Comparison of ENCODE assay signal across 17 cellular contexts in genomic region chr2:239288237-239288636, GRCh38.
DNase-seq lines count a peak whose midpoint lies in the region; ATAC-seq and TF ChIP-seq lines count a peak whose summit lies in the region.
"Had no signal": no experiment of that assay in that cellular context is flagged by ENCODE, and none has a peak within 500 bp of the region (broad histone marks: within the 10 kb centered on the region; RNA-seq: fewer than 3 reads in every experiment).

No MANE protein-coding gene starts in this region.

- H3K9me3 ChIP-seq in gastrocnemius medialis (no peaks in the 10 kb centered on the region), ovary (no peaks in the 10 kb centered on the region)

- no peak for TF ChIP-seq EP300 in ovary (IDR thresholded peaks at IDR 0.05)

- no peak overlapping the region for H3K27ac Mint-ChIP-seq in activated CD4-positive, alpha-beta T cell treated with anti-CD3 and anti-CD28 coated beads, Interleukin-2, amount 10 ng/mL, durations not matched to agents 24 days and 14 days

- peaks cover 63% of the 10 kb centered on the region for H3K4me1 Mint-ChIP-seq in activated CD4-positive, alpha-beta T cell treated with anti-CD3 and anti-CD28 coated beads, Interleukin-2, amount 10 ng/mL, durations not matched to agents 24 days and 14 days

- no peaks in the 10 kb centered on the region for H3K36me3 ChIP-seq in gastrocnemius medialis
- no peaks in the 10 kb centered on the region for H3K36me3 ChIP-seq in ovary

- DNase-seq in activated CD4-positive, alpha-beta T cell treated with anti-CD3 and anti-CD28 coated beads, Interleukin-2, amount 10 ng/mL, durations not matched to agents 24 days and 14 days, result no peak
- no peak for DNase-seq in activated CD4-positive, alpha-beta T cell treated with anti-CD3 and anti-CD28 coated beads for 1 hour
- no peak for DNase-seq in fibroblast of villous mesenchyme (ENCODE audit: low read depth)
- no peak for DNase-seq in gastrocnemius medialis
- no peak for DNase-seq in mucosa of gallbladder (ENCODE audit: low spot score)
- DNase-seq in ovary, result no peak
- no peak for DNase-seq in germinal center (ENCODE audit: low spot score)
- DNase-seq: activated T-cell treated with anti-CD3 and anti-CD28 coated beads, Interleukin-2, amount 50 U/mL, for 4 hours; foreskin fibroblast; Kasumi-1; mesendoderm; NCI-H1694; PC-3; trophoblast cell had no signal

- H3K4me3 Mint-ChIP-seq in activated CD4-positive, alpha-beta T cell treated with anti-CD3 and anti-CD28 coated beads, Interleukin-2, amount 10 ng/mL, durations not matched to agents 24 days and 14 days, result peak overlapping the region; percentile 61

- H3K9me3 Mint-ChIP-seq in activated CD4-positive, alpha-beta T cell treated with anti-CD3 and anti-CD28 coated beads, Interleukin-2, amount 10 ng/mL, durations not matched to agents 24 days and 14 days, result no peaks in the 10 kb centered on the region
- H3K9me3 Mint-ChIP-seq: activated T-cell treated with anti-CD3 and anti-CD28 coated beads, Interleukin-2, amount 50 U/mL, for 4 hours had no signal

- H3K27me3 Mint-ChIP-seq in activated CD4-positive, alpha-beta T cell treated with anti-CD3 and anti-CD28 coated beads, Interleukin-2, amount 10 ng/mL, durations not matched to agents 24 days and 14 days, result peaks cover 10% of the 10 kb centered on the region

- H3K27me3 ChIP-seq in gastrocnemius medialis, result no peaks in the 10 kb centered on the region
- H3K27me3 ChIP-seq in ovary, result no peaks in the 10 kb centered on the region

- no peak for TF ChIP-seq POLR2A in gastrocnemius medialis (IDR thresholded peaks at IDR 0.05)
- TF ChIP-seq POLR2A in ovary (IDR thresholded peaks at IDR 0.05), result no peak

- TF ChIP-seq CTCF in WI38 (IDR thresholded peaks at IDR 0.05; ENCODE audit: low read depth, low read length) (no peak), fibroblast of villous mesenchyme (IDR thresholded peaks at IDR 0.05; ENCODE audit: insufficient read depth, low read depth, low read length) (no peak), gastrocnemius medialis (IDR thresholded peaks at IDR 0.05 in 4 of 5, conservative IDR thresholded peaks at IDR 0.05 in 1 of 5) (no peak), ovary (IDR thresholded peaks at IDR 0.05) (no peak)

- 11 to 17% (median 13%) methylated on average over 4 of the region's 4 CpGs for WGBS in ovary, 3 donors

- H3K27ac ChIP-seq in gastrocnemius medialis (peak overlapping the region; percentile 94 to 99 (median 98)), ovary (peak overlapping the region in 1 of 2 donors; percentile 73)
- H3K27ac ChIP-seq: HL-60, parathyroid adenoma had no signal

- ATAC-seq in gastrocnemius medialis, result no peak
- ATAC-seq: PC-3 had no signal

- H3K4me3 ChIP-seq in WI38 (ENCODE audit: low read depth, low read length) (peak overlapping the region; percentile 43), fibroblast of villous mesenchyme (ENCODE audit: low read depth, low read length) (peak overlapping the region; percentile 1), gastrocnemius medialis (peak overlapping the region in 1 of 4 donors; percentile 2), ovary (no peak overlapping the region)

- in situ Hi-C loops in gastrocnemius medialis (cut with MboI; ENCODE audit: low sequenced_read_pairs in 4 of 4), result no loop called here

- intact Hi-C loops in activated CD4-positive, alpha-beta T cell treated with anti-CD3 and anti-CD28 coated beads, Interleukin-2, amount 10 ng/mL, durations not matched to agents 24 days and 14 days (cut with micrococcal nuclease), result loop anchor here (2.0 to 5.0 kb wide), 4 partner anchors 39 to 113 kb away; partner anchors contain the start of gene HDAC4
- intact Hi-C loops in gastrocnemius medialis (cut with DNase I; ENCODE audit: low total_unique reads) (no loop called here), ovary (cut with DNase I) (no loop called here)

- H3K4me1 ChIP-seq in gastrocnemius medialis (peaks cover 93 to 97% of the 10 kb centered on the region in 2 donors), ovary (ENCODE audit: insufficient read depth) (peaks cover 28% of the 10 kb centered on the region)
- H3K4me1 ChIP-seq: parathyroid adenoma had no signal

- H3K36me3 Mint-ChIP-seq in activated CD4-positive, alpha-beta T cell treated with anti-CD3 and anti-CD28 coated beads, Interleukin-2, amount 10 ng/mL, durations not matched to agents 24 days and 14 days (ENCODE audit: low read depth), result peaks cover 17% of the 10 kb centered on the region
